Comparison of ENCODE assay signal across 14 cellular contexts in the genomic region with DNA sequence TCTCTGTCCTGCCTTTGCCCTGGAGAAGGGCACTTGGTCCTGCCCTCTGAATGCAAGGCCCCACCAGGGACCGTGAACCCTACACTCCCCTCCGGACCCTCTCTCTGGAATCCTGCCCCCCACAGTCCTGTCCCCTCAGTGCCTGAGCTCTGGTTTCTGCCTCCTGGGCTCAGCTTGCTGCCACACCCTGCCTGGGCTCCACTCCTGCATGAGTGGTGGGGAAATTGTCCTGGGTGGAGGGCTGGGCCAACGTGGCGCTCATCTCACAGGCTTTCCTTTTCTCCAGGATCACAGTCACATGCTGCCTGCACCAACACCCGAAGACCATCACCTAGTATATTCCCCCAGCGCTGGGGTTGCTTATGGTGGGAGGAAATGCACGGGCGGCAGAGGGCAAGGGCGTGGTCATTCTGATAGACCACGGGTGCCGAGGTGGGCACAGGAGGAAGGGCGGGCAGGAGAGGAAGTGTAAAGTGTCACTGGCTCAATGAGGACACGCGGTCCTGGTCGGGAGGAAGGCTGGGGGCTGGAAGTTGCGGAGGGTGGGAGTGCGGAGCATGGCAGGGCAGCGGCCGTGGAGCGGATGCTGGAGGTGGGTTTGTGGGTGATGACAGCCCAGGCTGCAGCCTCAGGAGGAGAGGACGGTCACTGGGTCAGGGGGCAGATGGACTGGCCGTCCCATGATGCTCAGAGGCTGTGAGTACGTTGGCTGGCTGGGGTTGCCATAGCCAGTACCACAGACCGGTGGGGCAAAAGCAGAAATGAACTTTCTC.
"Had no signal": no experiment of that assay in that cellular context is flagged by ENCODE, and none has a peak within 500 bp of the region (broad histone marks: within the 10 kb centered on the region; RNA-seq: fewer than 3 reads in every experiment).

No MANE protein-coding gene starts in this region.

- H3K27ac Mint-ChIP-seq: activated naive CD8-positive, alpha-beta T cell; activated T-helper 2 cell treated with anti-CD3 and anti-CD28 coated beads, Interferon-gamma antibody, Interleukin-2, Interleukin-4, amounts not matched to agents 10 μg/mL and 5 μg/mL and 100 μg/mL, durations not matched to agents 14 hours and 24 hours and 36 hours; WTC11 had no signal

- H3K36me3 ChIP-seq: breast epithelium, esophagus muscularis mucosa had no signal

- H3K27ac ChIP-seq: breast epithelium, esophagus muscularis mucosa, parathyroid adenoma had no signal

- DNase-seq: activated CD4-positive, alpha-beta T cell treated with anti-CD3 and anti-CD28 coated beads for 48 hours; activated CD8-positive, alpha-beta memory T cell treated with anti-CD3 and anti-CD28 coated beads for 24 hours; glutamatergic neuron; mesenchymal stem cell; retina; stimulated activated naive CD4-positive, alpha-beta T cell had no signal

- H3K4me1 ChIP-seq: breast epithelium, esophagus muscularis mucosa, parathyroid adenoma had no signal

- ATAC-seq: SK-N-SH treated with all-trans-retinoic acid at 6 μM for 48 hours, WTC11 had no signal

- H3K4me3 ChIP-seq: breast epithelium, esophagus muscularis mucosa, smooth muscle cell had no signal

- H3K4me3 Mint-ChIP-seq: activated naive CD8-positive, alpha-beta T cell; WTC11 had no signal
